Comparison of ENCODE assay signal across 8 cellular contexts in the genomic region with DNA sequence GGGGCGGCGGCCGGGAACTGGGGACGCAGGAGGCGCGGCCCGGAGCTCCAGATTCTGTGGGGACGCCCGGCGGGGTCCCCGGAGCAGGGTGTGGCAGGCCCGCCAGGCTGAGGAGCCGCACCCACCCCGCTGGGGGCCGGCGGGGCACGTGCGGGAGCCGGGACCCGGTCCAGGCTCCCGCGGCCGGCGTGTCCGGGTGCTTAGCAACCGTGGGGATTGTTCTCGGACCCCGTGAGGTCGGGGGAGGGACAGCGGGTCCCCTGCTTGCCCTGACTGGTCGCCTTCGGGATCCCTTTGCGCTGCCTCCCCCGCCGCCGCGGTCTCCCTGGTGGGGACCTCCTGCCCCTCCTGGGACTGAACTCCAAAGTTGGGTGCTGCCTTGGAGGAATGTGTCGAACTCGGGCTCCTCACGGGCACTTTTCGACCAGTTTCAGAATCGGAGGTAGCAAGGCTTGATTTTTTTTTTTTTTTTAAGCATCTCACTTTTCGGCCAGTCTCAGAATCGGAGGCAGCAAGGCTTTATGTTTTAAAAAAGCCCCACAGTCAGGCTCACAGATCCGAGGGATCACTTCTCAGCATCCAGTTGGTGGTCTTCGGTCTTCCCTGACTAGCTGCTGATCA. TPM values are rescaled to one million over a fixed set of nuclear protein-coding genes. Genes with fewer than 3 reads are reported as not detected.
DNase-seq lines count a peak whose midpoint lies in the region; ATAC-seq, FAIRE-seq and TF ChIP-seq lines count a peak whose summit lies in the region.

No MANE protein-coding gene starts in this region.

- no peaks in the 10 kb centered on the region for H3K9me3 Mint-ChIP-seq in activated naive CD4-positive, alpha-beta T cell treated with anti-CD3 and anti-CD28 coated beads, Interleukin-2, amount 50 U/mL, for 72 hours

- H3K9me3 ChIP-seq in OCI-LY7 (ENCODE audit: low read length) = no peaks in the 10 kb centered on the region
- no peaks in the 10 kb centered on the region for H3K9me3 ChIP-seq in pancreas

- no TSS peak for BruUV-seq in OCI-LY7 (replicated peaks; lab: Mats Ljungman, UMichigan)

- intact Hi-C loops in OCI-LY7 (cut with micrococcal nuclease; ENCODE audit: unreplicated experiment) = loop anchor here (5.0 kb wide), 1 partner anchor 46 kb away; a partner anchor contains a TSS
- intact Hi-C loops in Right ventricle myocardium inferior (cut with DNase I) = loop anchor here (5.0 kb wide), 1 partner anchor 46 kb away; a partner anchor contains a TSS
- intact Hi-C loops in pancreas (cut with DNase I) = no loop called here

- peaks cover 8% of the 10 kb centered on the region; the same call in 1 of the 2 replicates for H3K79me2 ChIP-seq in OCI-LY7 (ENCODE audit: insufficient read depth, low read depth, low read length)

- H3K36me3 ChIP-seq in OCI-LY7 (ENCODE audit: insufficient read depth, low read length) (peaks cover 19% of the 10 kb centered on the region; the same call in 1 of the 2 replicates), pancreas (no peaks in the 10 kb centered on the region)

- CTCF ChIA-PET in OCI-LY7 (lab: Charles Lee; ENCODE audit: unreplicated experiment) = interaction anchor here (0.6 to 1.4 kb wide), 3 partner anchors 47 to 781 kb away, joined by 3 to 6 read pairs (median 3); a partner anchor contains a TSS

- H3K4me2 ChIP-seq in OCI-LY7 (ENCODE audit: low read length) = peak overlapping the region; percentile 95

- H3K27ac ChIP-seq in OCI-LY7 (ENCODE audit: low read depth, low read length, poor library complexity, severe bottlenecking) (peak overlapping the region; percentile 45), pancreas (peak overlapping the region; percentile 86 to 89 (median 88))

- DNase-seq in AG08395 (ENCODE audit: low spot score) (peak; percentile 58), OCI-LY7 (ENCODE audit: low spot score) (peak; percentile 61), Right ventricle myocardium inferior (ENCODE audit: missing footprints) (no peak), pancreas (peak; percentile 48 to 87 (median 65)), NCI-H2081 treated with DMSO at 0.1 percent for 48 hours (lab: John Stamatoyannopoulos, UW) (no peak)
- peak in 1 of 2 donors; percentile 53 for DNase-seq in activated naive CD4-positive, alpha-beta T cell treated with anti-CD3 and anti-CD28 coated beads, Interleukin-2, amount 50 U/mL, for 72 hours (ENCODE audit: low spot score in 2 of 2)

- FAIRE-seq in pancreas (lab: Jason Lieb, UNC) = no peak

- H3K27me3 ChIP-seq in pancreas = no peaks in the 10 kb centered on the region

- H3K27ac Mint-ChIP-seq in activated naive CD4-positive, alpha-beta T cell treated with anti-CD3 and anti-CD28 coated beads, Interleukin-2, amount 50 U/mL, for 72 hours = peak overlapping the region; percentile 77 to 80

- H3K4me1 ChIP-seq in OCI-LY7 (ENCODE audit: insufficient read depth, low read length, poor library complexity, severe bottlenecking) (peaks cover 19% of the 10 kb centered on the region), pancreas (no peaks in the 10 kb centered on the region)

- no peaks in the 10 kb centered on the region for H4K20me1 ChIP-seq in OCI-LY7 (ENCODE audit: insufficient read depth, low read length)

- POLR2A ChIA-PET in OCI-LY7 (lab: Charles Lee) = interaction anchor here (0.6 to 1.3 kb wide), 6 partner anchors 25 to 343 kb away, joined by 3 to 6 read pairs (median 3); a partner anchor contains a TSS

- ATAC-seq in GM18517 (IDR thresholded peaks at IDR 0.05; ENCODE audit: unreplicated experiment) (peak; percentile 26), HG03060 (IDR thresholded peaks at IDR 0.05; ENCODE audit: low read depth, unreplicated experiment) (peak; percentile 8), Right ventricle myocardium inferior (peak; percentile 5), pancreas (peak; percentile 3 to 34 (median 19))
- ATAC-seq in activated naive CD4-positive, alpha-beta T cell treated with anti-CD3 and anti-CD28 coated beads, Interleukin-2, amount 50 U/mL, for 72 hours = peak; percentile 4 to 6

- H3K4me3 ChIP-seq in OCI-LY7 (ENCODE audit: low read depth, low read length, poor library complexity, severe bottlenecking) (peak overlapping the region; percentile 85), pancreas (peak overlapping the region; percentile 85 to 96 (median 95))

- peaks cover 0 to 8% of the 10 kb centered on the region in 2 donors for H3K36me3 Mint-ChIP-seq in activated naive CD4-positive, alpha-beta T cell treated with anti-CD3 and anti-CD28 coated beads, Interleukin-2, amount 50 U/mL, for 72 hours

- WGBS in pancreas, 2 donors = 0 to 1% methylated on average over 45 to 46 of the region's 46 CpGs

- no peaks in the 10 kb centered on the region for H3K9me2 ChIP-seq in OCI-LY7 (ENCODE audit: insufficient read depth, low read length)

- H2AFZ ChIP-seq in OCI-LY7 (ENCODE audit: low read length) = peak overlapping the region; percentile 81

- TF ChIP-seq CTCF in OCI-LY7 (conservative IDR thresholded peaks at IDR 0.05; ENCODE audit: low read length) (no peak), pancreas (IDR thresholded peaks at IDR 0.05) (no peak)

RNA-seq across cellular contexts. Expression of a gene that starts 0.5 kb away (rescaled TPM):
- total RNA-seq in OCI-LY7 (2014; rRNA removed; shearing (Covaris generic)) = 18.6 and 24.6 TPM in 2 replicates
- total RNA-seq in OCI-LY7 (2022) (16.3 and 19.6 TPM in 2 replicates), Right ventricle myocardium inferior (10.6 TPM), pancreas (1 to 10 TPM; 5.0 to 8.7 (median 6.4) TPM)
- total RNA-seq in activated naive CD4-positive, alpha-beta T cell treated with anti-CD3 and anti-CD28 coated beads, Interleukin-2, amount 50 U/mL, for 72 hours = 10 to 100 TPM in 1 of 2 donors, 1 to 10 TPM in 1; 5.7 to 10.4 TPM
- polyA plus RNA-seq in pancreas = 1 to 10 TPM; 4.3 to 6.4 TPM

RNA-seq across cellular contexts. Expression of a gene that starts 46.7 kb away (rescaled TPM):
- 17.2 and 19.8 TPM in 2 replicates for total RNA-seq in OCI-LY7 (2014; rRNA removed; shearing (Covaris generic))
- total RNA-seq in OCI-LY7 (2022) (29.7 and 30.1 TPM in 2 replicates), Right ventricle myocardium inferior (24.4 TPM), pancreas (10 to 100 TPM; 15.4 to 24.3 (median 19.5) TPM)
- 10 to 100 TPM; 35.2 to 41.0 TPM for total RNA-seq in activated naive CD4-positive, alpha-beta T cell treated with anti-CD3 and anti-CD28 coated beads, Interleukin-2, amount 50 U/mL, for 72 hours
- polyA plus RNA-seq in pancreas = 10 to 100 TPM; 13.6 to 21.2 TPM

RNA-seq across cellular contexts. Expression of a gene that starts 54.3 kb away (rescaled TPM):
- total RNA-seq in OCI-LY7 (2014; rRNA removed; shearing (Covaris generic)) = 7.7 and 9.5 TPM in 2 replicates
- total RNA-seq in OCI-LY7 (2022) (6.0 and 6.8 TPM in 2 replicates), Right ventricle myocardium inferior (34.6 TPM), pancreas (10 to 100 TPM in 5 of 6 donors, 1 to 10 TPM in 1; 7.8 to 67.4 (median 28.8) TPM)
- 100 to 1,000 TPM in 1 of 2 donors, 10 to 100 TPM in 1; 55.4 to 110 TPM for total RNA-seq in activated naive CD4-positive, alpha-beta T cell treated with anti-CD3 and anti-CD28 coated beads, Interleukin-2, amount 50 U/mL, for 72 hours
- polyA plus RNA-seq in pancreas = 100 to 1,000 TPM in 1 of 2 donors, 10 to 100 TPM in 1; 54.6 to 186 TPM

Comparison
In these comparisons a context has a peak if more than half of its experiments do, and no peak if none do; other contexts are left out.
1. DNase-seq: peak in AG08395 (single experiment), OCI-LY7 (single experiment) and pancreas (6 of 6); none in Right ventricle myocardium inferior (single experiment) and NCI-H2081 treated with DMSO at 0.1 percent for 48 hours (single experiment).
2. intact Hi-C loops: an anchor here in OCI-LY7 (5.0 kb wide) and Right ventricle myocardium inferior (5.0 kb wide); none called in pancreas.
3. Peak in every context shown above with its lines, with median percentiles within 50 percentile points of each other: ATAC-seq.